Comparison of ENCODE assay signal across 1 cellular context in genomic region chr2:32849456-32850194, GRCh38.
TF ChIP-seq lines count a peak whose summit lies in the region.

No MANE protein-coding gene starts in this region.

TF ChIP-seq in H1, 55 proteins besides CTCF, POLR2A, EP300 and RAD21 (continued from another document):
- TF ChIP-seq KDM5A (IDR thresholded peaks at IDR 0.05; ENCODE audit: low read length) = no peak
- TF ChIP-seq SP2 (IDR thresholded peaks at IDR 0.05; ENCODE audit: low read length) = no peak
- TF ChIP-seq E2F6 (IDR thresholded peaks at IDR 0.05) = no peak
- no peak for TF ChIP-seq POU5F1 (IDR thresholded peaks at IDR 0.05; ENCODE audit: low read depth, low read length)
- TF ChIP-seq JUN (IDR thresholded peaks at IDR 0.05; ENCODE audit: low read depth, low read length) = no peak
- TF ChIP-seq TAF7 (optimal IDR thresholded peaks at IDR 0.05; ENCODE audit: borderline replicate concordance, low read depth, low read length) = no peak
- TF ChIP-seq TBP (IDR thresholded peaks at IDR 0.05; ENCODE audit: low read depth, low read length) = no peak
- TF ChIP-seq ATF2 (IDR thresholded peaks at IDR 0.05; ENCODE audit: low read length) = no peak
- no peak for TF ChIP-seq PHF8 (conservative IDR thresholded peaks at IDR 0.05; ENCODE audit: low read depth, low read length)
